Comparison of ENCODE assay signal across 31 cellular contexts in genomic region chr18:50793641-50794565, GRCh38. TPM values are rescaled to one million over a fixed set of nuclear protein-coding genes. Genes with fewer than 3 reads are reported as not detected.
"Had no signal": no experiment of that assay in that cellular context is flagged by ENCODE, and none has a peak within 500 bp of the region (broad histone marks: within the 10 kb centered on the region; RNA-seq: fewer than 3 reads in every experiment).

No MANE protein-coding gene starts in this region.

- ATAC-seq: activated CD4-positive, CD25-positive, alpha-beta regulatory T cell treated with anti-CD3 and anti-CD28 coated beads, Interleukin-2, amount 50 U/mL, for 24 hours; esophagus mucosa; naive thymus-derived CD4-positive, alpha-beta T cell; right lobe of liver; stimulated activated memory B cell treated with anti-CD40 and anti-IgM and Interleukin-4, amounts not matched to agents 10 μg/mL and 1 μg/mL and 100 μg/mL, for 72 hours; stimulated activated naive CD8-positive, alpha-beta T cell treated with anti-CD3 and anti-CD28 coated beads, Interleukin-15, amount 100 ng/mL, for 72 hours; upper lobe of right lung had no signal

- DNase-seq: activated CD4-positive, alpha-beta T cell treated with anti-CD3 and anti-CD28 coated beads for 48 hours; activated CD4-positive, alpha-beta T cell treated with anti-CD3 and anti-CD28 coated beads, Interleukin-2, amount 50 U/mL, for 48 hours; activated CD8-positive, alpha-beta memory T cell treated with anti-CD3 and anti-CD28 coated beads for 24 hours; activated effector memory CD4-positive, alpha-beta T cell treated with Interleukin-2 at 50 U/mL for 16 hours; activated naive CD4-positive, alpha-beta T cell treated with anti-CD3 and anti-CD28 coated beads for 36 hours; activated naive CD8-positive, alpha-beta T cell treated with anti-CD3 and anti-CD28 coated beads, Interleukin-2, amount 10 ng/mL, durations not matched to agents 7 days and 5 days; brain microvascular endothelial cell; dorsolateral prefrontal cortex; endodermal cell; foreskin fibroblast; hypothalamus; immature natural killer cell; left ventricle myocardium inferior; naive thymus-derived CD4-positive, alpha-beta T cell; nucleus accumbens; posterior cingulate gyrus; right lobe of liver; stimulated activated CD4-positive, alpha-beta T cell treated with anti-CD3 and anti-CD28 coated beads, Interleukin-1b, Interleukin-23, amount 100 ng/mL, for 48 hours; stimulated activated CD4-positive, alpha-beta T cell treated with anti-CD3 and anti-CD28 coated beads, Interleukin-4, amount 100 ng/mL, for 4 hours; stimulated activated CD8-positive, alpha-beta memory T cell treated with anti-CD3 and anti-CD28 coated beads, Interleukin-4, amount 100 ng/mL, for 48 hours; stimulated activated naive CD8-positive, alpha-beta T cell treated with anti-CD3 and anti-CD28 coated beads, Interleukin-15, amount 100 ng/mL, for 72 hours; substantia nigra; T-helper 9 cell; upper lobe of right lung; WERI-Rb-1 had no signal

- H3K36me3 ChIP-seq: ascending aorta, brain microvascular endothelial cell, left ventricle myocardium inferior, right lobe of liver, upper lobe of right lung, WERI-Rb-1 had no signal

- H3K4me1 ChIP-seq: ascending aorta, left ventricle myocardium inferior, upper lobe of right lung had no signal

- H3K9me3 ChIP-seq: ascending aorta, left ventricle myocardium inferior, right lobe of liver, upper lobe of right lung had no signal

- H3K27ac ChIP-seq: ascending aorta, brain microvascular endothelial cell, coronary artery, dorsolateral prefrontal cortex, left ventricle myocardium inferior, right lobe of liver, upper lobe of right lung, WERI-Rb-1 had no signal

- H3K4me3 ChIP-seq: ascending aorta, coronary artery, dorsolateral prefrontal cortex, left ventricle myocardium inferior, lung, right lobe of liver, upper lobe of right lung had no signal

- H3K27me3 ChIP-seq: ascending aorta, brain microvascular endothelial cell, dorsolateral prefrontal cortex, right lobe of liver had no signal

RNA-seq across cellular contexts. Expression of gene MRO, which starts 25.9 kb away (rescaled TPM):
- polyA plus RNA-seq: immature natural killer cell; naive thymus-derived CD4-positive, alpha-beta T cell had no signal
